In the genomic region with DNA sequence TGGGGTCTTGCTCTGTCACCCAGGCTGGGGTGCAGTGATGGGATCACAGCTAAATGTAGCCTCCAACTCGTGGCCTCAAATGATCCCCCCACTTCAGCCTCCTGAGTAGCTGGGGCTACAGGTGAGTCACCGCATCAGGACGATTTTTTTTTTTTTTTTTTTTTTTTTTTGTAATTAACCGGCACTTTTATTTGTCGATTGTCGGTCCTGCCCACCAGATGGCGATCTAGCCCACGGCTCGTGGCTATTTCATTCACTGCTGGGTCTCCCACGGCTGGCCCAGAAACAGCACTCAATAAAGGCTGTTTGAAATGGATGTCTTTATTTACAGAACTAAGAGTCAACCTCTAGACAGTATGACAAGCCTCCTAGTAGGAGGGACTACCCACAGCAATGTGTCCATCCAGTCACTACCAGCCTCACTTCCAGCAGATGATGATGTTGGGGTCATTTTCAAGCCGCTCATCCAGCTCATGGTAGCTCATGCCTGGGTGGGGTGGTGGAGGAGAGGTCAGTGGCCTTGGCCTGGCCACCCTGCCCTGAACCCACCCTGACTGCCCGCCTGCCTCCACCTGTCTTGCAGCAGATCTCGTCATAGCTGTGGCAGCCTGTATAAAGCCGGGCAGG, we compare ENCODE assay signal across 8 cellular contexts. TPM values are rescaled to one million over a fixed set of nuclear protein-coding genes. Genes with fewer than 3 reads are reported as not detected.
DNase-seq lines count a peak whose midpoint lies in the region; ATAC-seq and TF ChIP-seq lines count a peak whose summit lies in the region.

No MANE protein-coding gene starts in this region.

- H3K4me3 ChIP-seq in colonic mucosa: no peak overlapping the region

- ATAC-seq in GM19328 (IDR thresholded peaks at IDR 0.05; ENCODE audit: unreplicated experiment): no peak

- intact Hi-C loops in colonic mucosa (cut with DNase I): loop anchor here (5.0 kb wide), 1 partner anchor 195 kb away; no protein-coding TSS in a partner anchor

- DNase-seq in 8988T (peak; percentile 77), NCI-H460 (ENCODE audit: extremely low read depth, low read depth) (peak; percentile 56), colonic mucosa (peak; percentile 73), medulla oblongata (ENCODE audit: extremely low spot score) (peak; percentile 79)
- peak; percentile 82 for DNase-seq in activated CD4-positive, alpha-beta T cell treated with anti-CD3 and anti-CD28 coated beads for 48 hours
- DNase-seq in stimulated activated CD8-positive, alpha-beta memory T cell treated with anti-CD3 and anti-CD28 coated beads, Interleukin-7, amount 100 ng/mL, for 4 hours (ENCODE audit: low read depth in 2 of 2): peak; percentile 64 to 70

- no peaks in the 10 kb centered on the region for H3K36me3 ChIP-seq in colonic mucosa

- no peaks in the 10 kb centered on the region for H3K27me3 ChIP-seq in colonic mucosa

- H3K27ac ChIP-seq in colonic mucosa: no peak overlapping the region

- H3K4me1 ChIP-seq in colonic mucosa: peaks cover 19% of the 10 kb centered on the region

- H3K9me3 ChIP-seq in colonic mucosa: no peaks in the 10 kb centered on the region

- TF ChIP-seq CTCF in GM12873 (IDR thresholded peaks at IDR 0.05; ENCODE audit: insufficient read depth, low read depth, low read length, missing control alignments): peak; percentile 65
- peak; percentile 47 for TF ChIP-seq CTCF in colonic mucosa (IDR thresholded peaks at IDR 0.05)

- H3K9ac ChIP-seq in colonic mucosa (ENCODE audit: low read depth in 2 of 2, low read length in 2 of 2): no peak overlapping the region

RNA-seq across cellular contexts. Expression of a gene that starts 1.8 kb away (rescaled TPM):
- 0.30 and 1.1 TPM in 2 replicates for total RNA-seq in NCI-H460 (2014; rRNA removed; shearing (Covaris generic))
- polyA plus RNA-seq in NCI-H460 (2014; cell fraction: nucleus; rRNA removed): 1.9 TPM in 1 of 2 replicates, not detected in the other
- total RNA-seq in colonic mucosa: 1 to 10 TPM in 1 of 2 donors, under 1 TPM in 1; 0.37 to 1.5 TPM

RNA-seq across cellular contexts. Expression of a gene that starts 3.3 kb away (rescaled TPM):
- total RNA-seq in NCI-H460 (2014; rRNA removed; shearing (Covaris generic)): 16.8 and 17.3 TPM in 2 replicates
- 61.6 and 61.8 TPM in 2 replicates for polyA plus RNA-seq in NCI-H460 (2014; cell fraction: nucleus; rRNA removed)
- 10 to 100 TPM; 23.2 to 29.6 TPM for total RNA-seq in colonic mucosa

RNA-seq across cellular contexts. Expression of a gene that starts 3.4 kb away (rescaled TPM):
- 8.3 and 8.9 TPM in 2 replicates for total RNA-seq in NCI-H460 (2014; rRNA removed; shearing (Covaris generic))
- polyA plus RNA-seq in NCI-H460 (2014; cell fraction: nucleus; rRNA removed): 28.8 and 56.3 TPM in 2 replicates
- total RNA-seq in colonic mucosa: 10 to 100 TPM; 30.9 to 46.2 TPM

RNA-seq across cellular contexts. Expression of a gene that starts 6.7 kb away (rescaled TPM):
- 8.9 and 9.4 TPM in 2 replicates for total RNA-seq in NCI-H460 (2014; rRNA removed; shearing (Covaris generic))
- 47.6 and 50.3 TPM in 2 replicates for polyA plus RNA-seq in NCI-H460 (2014; cell fraction: nucleus; rRNA removed)
- 10 to 100 TPM; 20.6 to 28.2 TPM for total RNA-seq in colonic mucosa

RNA-seq across cellular contexts. Expression of a gene that starts 12.0 kb away (rescaled TPM):
- total RNA-seq in NCI-H460 (2014; rRNA removed; shearing (Covaris generic)): 27.7 and 31.7 TPM in 2 replicates
- 31.0 and 37.4 TPM in 2 replicates for polyA plus RNA-seq in NCI-H460 (2014; cell fraction: nucleus; rRNA removed)
- total RNA-seq in colonic mucosa: 10 to 100 TPM; 42.1 to 45.0 TPM
